ENCODE assay signal across 1 cellular context in the genomic region with DNA sequence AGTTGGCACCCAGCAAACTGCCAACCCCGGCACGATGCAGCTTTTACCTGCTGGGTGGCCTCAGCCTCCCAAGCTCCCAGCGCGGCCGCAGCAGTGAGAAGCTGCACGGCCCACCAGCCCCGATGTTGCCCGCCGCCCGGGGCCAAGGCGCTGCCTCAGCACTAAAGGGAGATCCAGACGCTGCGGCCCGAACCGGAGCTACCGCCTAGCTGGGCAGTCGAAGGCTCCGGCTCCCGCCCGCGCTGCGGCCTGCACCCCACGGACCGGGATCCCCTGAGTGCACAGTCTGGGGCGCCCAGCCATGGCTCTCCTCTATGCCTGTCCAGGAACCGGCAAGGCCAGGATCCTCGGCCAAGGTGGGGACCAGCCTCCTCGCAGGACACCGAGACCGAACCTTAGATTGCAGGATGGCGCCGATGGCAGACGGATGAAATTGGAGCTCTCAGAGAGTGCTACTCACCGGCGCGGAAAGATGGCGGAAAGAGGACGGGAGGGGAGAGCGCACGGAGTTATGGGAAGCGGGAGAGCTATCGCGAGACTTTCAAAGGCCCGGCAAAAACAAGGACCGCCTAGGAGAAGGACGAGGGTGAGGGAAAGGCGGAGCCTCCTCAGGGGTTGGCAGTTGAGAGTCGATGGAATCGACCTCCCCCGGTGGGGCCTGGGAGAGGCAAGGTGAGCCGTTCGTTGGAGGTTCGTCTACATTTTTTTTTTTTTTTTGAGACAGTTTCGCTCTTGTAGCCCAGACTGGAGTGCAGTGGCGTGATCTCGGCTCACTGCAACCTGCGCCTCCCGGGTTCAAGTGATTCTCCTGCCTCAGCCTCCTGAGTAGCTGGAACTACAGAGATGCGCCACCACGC.
TF ChIP-seq lines count a peak whose summit lies in the region.

A gene (minus strand): TSS at position 485 of the 857 bp plus-strand sequence. CDS start 1,221 bp downstream, outside the sequence.

TF ChIP-seq in HepG2, 621 proteins besides CTCF, POLR2A, EP300 and RAD21 (continued from another document and continues in another):
- TF ChIP-seq, protein P1, sequence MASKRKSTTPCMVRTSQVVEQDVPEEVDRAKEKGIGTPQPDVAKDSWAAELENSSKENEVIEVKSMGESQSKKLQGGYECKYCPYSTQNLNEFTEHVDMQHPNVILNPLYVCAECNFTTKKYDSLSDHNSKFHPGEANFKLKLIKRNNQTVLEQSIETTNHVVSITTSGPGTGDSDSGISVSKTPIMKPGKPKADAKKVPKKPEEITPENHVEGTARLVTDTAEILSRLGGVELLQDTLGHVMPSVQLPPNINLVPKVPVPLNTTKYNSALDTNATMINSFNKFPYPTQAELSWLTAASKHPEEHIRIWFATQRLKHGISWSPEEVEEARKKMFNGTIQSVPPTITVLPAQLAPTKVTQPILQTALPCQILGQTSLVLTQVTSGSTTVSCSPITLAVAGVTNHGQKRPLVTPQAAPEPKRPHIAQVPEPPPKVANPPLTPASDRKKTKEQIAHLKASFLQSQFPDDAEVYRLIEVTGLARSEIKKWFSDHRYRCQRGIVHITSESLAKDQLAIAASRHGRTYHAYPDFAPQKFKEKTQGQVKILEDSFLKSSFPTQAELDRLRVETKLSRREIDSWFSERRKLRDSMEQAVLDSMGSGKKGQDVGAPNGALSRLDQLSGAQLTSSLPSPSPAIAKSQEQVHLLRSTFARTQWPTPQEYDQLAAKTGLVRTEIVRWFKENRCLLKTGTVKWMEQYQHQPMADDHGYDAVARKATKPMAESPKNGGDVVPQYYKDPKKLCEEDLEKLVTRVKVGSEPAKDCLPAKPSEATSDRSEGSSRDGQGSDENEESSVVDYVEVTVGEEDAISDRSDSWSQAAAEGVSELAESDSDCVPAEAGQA (IDR thresholded peaks at IDR 0.05; ENCODE audit: low read depth), result peak; percentile 91
- TF ChIP-seq, protein P1 (CRISPR knock-in tag; IDR thresholded peaks at IDR 0.05; ENCODE audit: borderline replicate concordance), result no peak; the same call in none of the 2 replicates
- TF ChIP-seq RFX1 (IDR thresholded peaks at IDR 0.05) (no peak), NCOA1 (CRISPR knock-in tag; IDR thresholded peaks at IDR 0.05) (peak; percentile 36; the same call in 1 of the 2 replicates), MTF1 (CRISPR knock-in tag; IDR thresholded peaks at IDR 0.05) (peak; percentile 86), ZNF558 (CRISPR knock-in tag; IDR thresholded peaks at IDR 0.05; ENCODE audit: borderline replicate concordance) (peak; percentile 98), ZNF577 (CRISPR knock-in tag; IDR thresholded peaks at IDR 0.05; ENCODE audit: borderline replicate concordance, low read depth) (peak; percentile 93; the same call in 1 of the 2 replicates), POLR2G (IDR thresholded peaks at IDR 0.05; ENCODE audit: low read depth, low read length) (peak; percentile 100), ZSCAN12 (CRISPR knock-in tag; IDR thresholded peaks at IDR 0.05) (peak; percentile 82), DMAP1 (CRISPR knock-in tag; IDR thresholded peaks at IDR 0.05) (peak; percentile 100), DNMT3B (CRISPR knock-in tag; conservative IDR thresholded peaks at IDR 0.05) (peak; percentile 78), SRSF1 (optimal IDR thresholded peaks at IDR 0.05; ENCODE audit: low read depth, low read length) (peak; percentile 97), NCOA2 (CRISPR knock-in tag; IDR thresholded peaks at IDR 0.05) (peak; percentile 69), MAF1 (CRISPR knock-in tag; IDR thresholded peaks at IDR 0.05; ENCODE audit: borderline replicate concordance) (peak; percentile 74), ZBTB8A (CRISPR knock-in tag; IDR thresholded peaks at IDR 0.05; ENCODE audit: borderline replicate concordance, low read depth) (peak; percentile 82; the same call in 1 of the 2 replicates), YEATS4 (CRISPR knock-in tag; IDR thresholded peaks at IDR 0.05; ENCODE audit: borderline replicate concordance) (peak; percentile 100), ZNF652 (CRISPR knock-in tag; IDR thresholded peaks at IDR 0.05; ENCODE audit: borderline replicate concordance, low read depth) (peak; percentile 57), PCBP1 (IDR thresholded peaks at IDR 0.05; ENCODE audit: borderline replicate concordance, low read depth, low read length) (no peak), ZNF562 (CRISPR knock-in tag; IDR thresholded peaks at IDR 0.05; ENCODE audit: borderline replicate concordance) (no peak), PRPF4 (IDR thresholded peaks at IDR 0.05; ENCODE audit: low read depth, low read length, poor library complexity, severe bottlenecking) (peak; percentile 99), CEBPG (CRISPR knock-in tag; IDR thresholded peaks at IDR 0.05) (peak; percentile 42), PCBP2 (optimal IDR thresholded peaks at IDR 0.05; ENCODE audit: low read depth, low read length, poor library complexity, severe bottlenecking) (no peak), ZNF615 (CRISPR knock-in tag; IDR thresholded peaks at IDR 0.05; ENCODE audit: borderline replicate concordance) (peak; percentile 98), ADNP (CRISPR knock-in tag; IDR thresholded peaks at IDR 0.05) (no peak), ZFP36L1 (CRISPR knock-in tag; IDR thresholded peaks at IDR 0.05) (peak; percentile 87; the same call in 1 of the 2 replicates), TOPORS (CRISPR knock-in tag; IDR thresholded peaks at IDR 0.05) (peak; percentile 98), ZNF205 (CRISPR knock-in tag; IDR thresholded peaks at IDR 0.05) (peak; percentile 97), HDAC1 (CRISPR knock-in tag; IDR thresholded peaks at IDR 0.05) (peak; percentile 99), HNRNPH1 (optimal IDR thresholded peaks at IDR 0.05; ENCODE audit: low read depth, low read length) (no peak), SP5 (CRISPR knock-in tag; IDR thresholded peaks at IDR 0.05; ENCODE audit: borderline replicate concordance, low read depth) (peak; percentile 78), HOXA5 (CRISPR knock-in tag; IDR thresholded peaks at IDR 0.05) (peak; percentile 97; the same call in 1 of the 2 replicates), KAT7 (CRISPR knock-in tag; IDR thresholded peaks at IDR 0.05; ENCODE audit: borderline replicate concordance) (peak; percentile 99), CHD2 (IDR thresholded peaks at IDR 0.05; ENCODE audit: low read depth, low read length) (peak; percentile 96), ZNF263 (CRISPR knock-in tag; IDR thresholded peaks at IDR 0.05) (peak; percentile 90)
- TF ChIP-seq, protein P2, sequence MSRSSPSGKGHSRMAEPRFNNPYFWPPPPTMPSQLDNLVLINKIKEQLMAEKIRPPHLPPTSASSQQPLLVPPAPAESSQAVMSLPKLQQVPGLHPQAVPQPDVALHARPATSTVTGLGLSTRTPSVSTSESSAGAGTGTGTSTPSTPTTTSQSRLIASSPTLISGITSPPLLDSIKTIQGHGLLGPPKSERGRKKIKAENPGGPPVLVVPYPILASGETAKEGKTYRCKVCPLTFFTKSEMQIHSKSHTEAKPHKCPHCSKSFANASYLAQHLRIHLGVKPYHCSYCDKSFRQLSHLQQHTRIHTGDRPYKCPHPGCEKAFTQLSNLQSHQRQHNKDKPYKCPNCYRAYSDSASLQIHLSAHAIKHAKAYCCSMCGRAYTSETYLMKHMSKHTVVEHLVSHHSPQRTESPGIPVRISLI (CRISPR knock-in tag; IDR thresholded peaks at IDR 0.05; ENCODE audit: borderline replicate concordance), result peak; percentile 95
- TF ChIP-seq, protein P3, sequence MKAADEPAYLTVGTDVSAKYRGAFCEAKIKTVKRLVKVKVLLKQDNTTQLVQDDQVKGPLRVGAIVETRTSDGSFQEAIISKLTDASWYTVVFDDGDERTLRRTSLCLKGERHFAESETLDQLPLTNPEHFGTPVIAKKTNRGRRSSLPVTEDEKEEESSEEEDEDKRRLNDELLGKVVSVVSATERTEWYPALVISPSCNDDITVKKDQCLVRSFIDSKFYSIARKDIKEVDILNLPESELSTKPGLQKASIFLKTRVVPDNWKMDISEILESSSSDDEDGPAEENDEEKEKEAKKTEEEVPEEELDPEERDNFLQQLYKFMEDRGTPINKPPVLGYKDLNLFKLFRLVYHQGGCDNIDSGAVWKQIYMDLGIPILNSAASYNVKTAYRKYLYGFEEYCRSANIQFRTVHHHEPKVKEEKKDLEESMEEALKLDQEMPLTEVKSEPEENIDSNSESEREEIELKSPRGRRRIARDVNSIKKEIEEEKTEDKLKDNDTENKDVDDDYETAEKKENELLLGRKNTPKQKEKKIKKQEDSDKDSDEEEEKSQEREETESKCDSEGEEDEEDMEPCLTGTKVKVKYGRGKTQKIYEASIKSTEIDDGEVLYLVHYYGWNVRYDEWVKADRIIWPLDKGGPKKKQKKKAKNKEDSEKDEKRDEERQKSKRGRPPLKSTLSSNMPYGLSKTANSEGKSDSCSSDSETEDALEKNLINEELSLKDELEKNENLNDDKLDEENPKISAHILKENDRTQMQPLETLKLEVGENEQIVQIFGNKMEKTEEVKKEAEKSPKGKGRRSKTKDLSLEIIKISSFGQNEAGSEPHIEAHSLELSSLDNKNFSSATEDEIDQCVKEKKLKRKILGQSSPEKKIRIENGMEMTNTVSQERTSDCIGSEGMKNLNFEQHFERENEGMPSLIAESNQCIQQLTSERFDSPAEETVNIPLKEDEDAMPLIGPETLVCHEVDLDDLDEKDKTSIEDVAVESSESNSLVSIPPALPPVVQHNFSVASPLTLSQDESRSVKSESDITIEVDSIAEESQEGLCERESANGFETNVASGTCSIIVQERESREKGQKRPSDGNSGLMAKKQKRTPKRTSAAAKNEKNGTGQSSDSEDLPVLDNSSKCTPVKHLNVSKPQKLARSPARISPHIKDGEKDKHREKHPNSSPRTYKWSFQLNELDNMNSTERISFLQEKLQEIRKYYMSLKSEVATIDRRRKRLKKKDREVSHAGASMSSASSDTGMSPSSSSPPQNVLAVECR (CRISPR knock-in tag; IDR thresholded peaks at IDR 0.05; ENCODE audit: borderline replicate concordance), result peak; percentile 99
- TF ChIP-seq, protein P4, sequence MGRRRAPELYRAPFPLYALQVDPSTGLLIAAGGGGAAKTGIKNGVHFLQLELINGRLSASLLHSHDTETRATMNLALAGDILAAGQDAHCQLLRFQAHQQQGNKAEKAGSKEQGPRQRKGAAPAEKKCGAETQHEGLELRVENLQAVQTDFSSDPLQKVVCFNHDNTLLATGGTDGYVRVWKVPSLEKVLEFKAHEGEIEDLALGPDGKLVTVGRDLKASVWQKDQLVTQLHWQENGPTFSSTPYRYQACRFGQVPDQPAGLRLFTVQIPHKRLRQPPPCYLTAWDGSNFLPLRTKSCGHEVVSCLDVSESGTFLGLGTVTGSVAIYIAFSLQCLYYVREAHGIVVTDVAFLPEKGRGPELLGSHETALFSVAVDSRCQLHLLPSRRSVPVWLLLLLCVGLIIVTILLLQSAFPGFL (CRISPR knock-in tag; IDR thresholded peaks at IDR 0.05), result peak; percentile 80
- TF ChIP-seq, protein P5, sequence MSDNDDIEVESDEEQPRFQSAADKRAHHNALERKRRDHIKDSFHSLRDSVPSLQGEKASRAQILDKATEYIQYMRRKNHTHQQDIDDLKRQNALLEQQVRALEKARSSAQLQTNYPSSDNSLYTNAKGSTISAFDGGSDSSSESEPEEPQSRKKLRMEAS (IDR thresholded peaks at IDR 0.05), result peak; percentile 97
- TF ChIP-seq, protein P6, sequence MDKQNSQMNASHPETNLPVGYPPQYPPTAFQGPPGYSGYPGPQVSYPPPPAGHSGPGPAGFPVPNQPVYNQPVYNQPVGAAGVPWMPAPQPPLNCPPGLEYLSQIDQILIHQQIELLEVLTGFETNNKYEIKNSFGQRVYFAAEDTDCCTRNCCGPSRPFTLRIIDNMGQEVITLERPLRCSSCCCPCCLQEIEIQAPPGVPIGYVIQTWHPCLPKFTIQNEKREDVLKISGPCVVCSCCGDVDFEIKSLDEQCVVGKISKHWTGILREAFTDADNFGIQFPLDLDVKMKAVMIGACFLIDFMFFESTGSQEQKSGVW (CRISPR knock-in tag; IDR thresholded peaks at IDR 0.05; ENCODE audit: borderline replicate concordance), result peak; percentile 81; the same call in 1 of the 2 replicates
- TF ChIP-seq, protein P7, sequence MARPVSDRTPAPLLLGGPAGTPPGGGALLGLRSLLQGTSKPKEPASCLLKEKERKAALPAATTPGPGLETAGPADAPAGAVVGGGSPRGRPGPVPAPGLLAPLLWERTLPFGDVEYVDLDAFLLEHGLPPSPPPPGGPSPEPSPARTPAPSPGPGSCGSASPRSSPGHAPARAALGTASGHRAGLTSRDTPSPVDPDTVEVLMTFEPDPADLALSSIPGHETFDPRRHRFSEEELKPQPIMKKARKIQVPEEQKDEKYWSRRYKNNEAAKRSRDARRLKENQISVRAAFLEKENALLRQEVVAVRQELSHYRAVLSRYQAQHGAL (CRISPR knock-in tag; IDR thresholded peaks at IDR 0.05; ENCODE audit: not compliant biosample characterization), result peak; percentile 71
- TF ChIP-seq, protein P8, sequence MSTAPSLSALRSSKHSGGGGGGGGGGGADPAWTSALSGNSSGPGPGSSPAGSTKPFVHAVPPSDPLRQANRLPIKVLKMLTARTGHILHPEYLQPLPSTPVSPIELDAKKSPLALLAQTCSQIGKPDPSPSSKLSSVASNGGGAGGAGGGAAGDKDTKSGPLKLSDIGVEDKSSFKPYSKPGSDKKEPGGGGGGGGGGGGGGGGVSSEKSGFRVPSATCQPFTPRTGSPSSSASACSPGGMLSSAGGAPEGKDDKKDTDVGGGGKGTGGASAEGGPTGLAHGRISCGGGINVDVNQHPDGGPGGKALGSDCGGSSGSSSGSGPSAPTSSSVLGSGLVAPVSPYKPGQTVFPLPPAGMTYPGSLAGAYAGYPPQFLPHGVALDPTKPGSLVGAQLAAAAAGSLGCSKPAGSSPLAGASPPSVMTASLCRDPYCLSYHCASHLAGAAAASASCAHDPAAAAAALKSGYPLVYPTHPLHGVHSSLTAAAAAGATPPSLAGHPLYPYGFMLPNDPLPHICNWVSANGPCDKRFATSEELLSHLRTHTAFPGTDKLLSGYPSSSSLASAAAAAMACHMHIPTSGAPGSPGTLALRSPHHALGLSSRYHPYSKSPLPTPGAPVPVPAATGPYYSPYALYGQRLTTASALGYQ (CRISPR knock-in tag; IDR thresholded peaks at IDR 0.05), result peak; percentile 76; the same call in 1 of the 2 replicates
